6 cellular contexts compared by ENCODE assay signal in genomic region chr1:43413426-43413825, GRCh38. TPM values are rescaled to one million over a fixed set of nuclear protein-coding genes. Genes with fewer than 3 reads are reported as not detected.
A peak's percentile ranks its signal among the peaks of the same experiment; 100 is the strongest.
DNase-seq lines count a peak whose midpoint lies in the region; ATAC-seq and TF ChIP-seq lines count a peak whose summit lies in the region.
"Not testable (repeated sequence)": the region's sequence is repeated elsewhere in the genome, so short reads cannot be mapped to it uniquely, and the experiment has no call there.
"Had no signal": no experiment of that assay in that cellular context is flagged by ENCODE, and none has a peak within 500 bp of the region (broad histone marks: within the 10 kb centered on the region; RNA-seq: fewer than 3 reads in every experiment).

No MANE protein-coding gene starts in this region.

- not testable (repeated sequence) for H3K27me3 ChIP-seq in mesenchymal stem cell (ENCODE audit: control insufficient read depth in 1 of 2, insufficient read depth in 1 of 2, low read length in 2 of 2)

- not testable (repeated sequence) for H2AFZ ChIP-seq in mesenchymal stem cell (ENCODE audit: low read depth, low read length)

- H3K27me3 Mint-ChIP-seq in WTC11 (ENCODE audit: low read depth); activated T-helper 17 cell treated with anti-CD3 and anti-CD28 coated beads, Interleukin-2, amount 50 U/mL, for 72 hours: not testable (repeated sequence)

- H3K4me3 Mint-ChIP-seq in WTC11; activated T-helper 17 cell treated with anti-CD3 and anti-CD28 coated beads, Interleukin-2, amount 50 U/mL, for 72 hours: not testable (repeated sequence)

- ATAC-seq in SK-N-SH treated with all-trans-retinoic acid at 6 μM for 48 hours; WTC11; activated T-helper 17 cell treated with anti-CD3 and anti-CD28 coated beads, Interleukin-2, amount 50 U/mL, for 72 hours (replicated peaks): not testable (repeated sequence)

- DNase-seq in WTC11 (ENCODE audit: low spot score); mesenchymal stem cell: not testable (repeated sequence)

- not testable (repeated sequence) for H3K14ac ChIP-seq in mesenchymal stem cell (ENCODE audit: low read length in 2 of 2)

- not testable (repeated sequence) for H3K4me2 ChIP-seq in mesenchymal stem cell (ENCODE audit: low read length, poor library complexity, severe bottlenecking)

- H3K27ac Mint-ChIP-seq in WTC11, result not testable (repeated sequence)
- peak overlapping the region; percentile 10 for H3K27ac Mint-ChIP-seq in activated T-helper 17 cell treated with anti-CD3 and anti-CD28 coated beads, Interleukin-2, amount 50 U/mL, for 72 hours

- not testable (repeated sequence) for H3K79me1 ChIP-seq in mesenchymal stem cell (replicated peaks; ENCODE audit: low read length, poor library complexity, severe bottlenecking)

- H3K9me3 Mint-ChIP-seq in WTC11; activated T-helper 17 cell treated with anti-CD3 and anti-CD28 coated beads, Interleukin-2, amount 50 U/mL, for 72 hours: not testable (repeated sequence)

- CTCF ChIA-PET in HEK293 (lab: Yijun Ruan, JAX), result interaction anchor here (0.5 to 6.5 kb wide), 4 partner anchors 175 to 491 kb away, joined by 3 to 110 read pairs (median 12); no protein-coding TSS in a partner anchor
- CTCF ChIA-PET in WTC11 (lab: Charles Lee), result interaction anchor here (1.1 to 3.1 kb wide), 7 partner anchors 84 to 500 kb away, joined by 3 to 100 read pairs (median 10); partner anchors contain the start of gene C1orf210

- H3K4me1 Mint-ChIP-seq in WTC11; activated T-helper 17 cell treated with anti-CD3 and anti-CD28 coated beads, Interleukin-2, amount 50 U/mL, for 72 hours: not testable (repeated sequence)

- H3K9me3 ChIP-seq in HEK293 (ENCODE audit: control insufficient read depth, insufficient read depth, low read depth, low read length); mesenchymal stem cell (ENCODE audit: control insufficient read depth, low read length): not testable (repeated sequence)

- not testable (repeated sequence) for H3K4me1 ChIP-seq in HEK293 (ENCODE audit: control insufficient read depth, insufficient read depth, low read length); mesenchymal stem cell (ENCODE audit: control insufficient read depth, insufficient read depth, low read depth, low read length)

- WGBS in mesenchymal stem cell, result 100% methylated on average over 1 of the region's 1 CpG

- H2BK120ac ChIP-seq in mesenchymal stem cell (ENCODE audit: low read depth, low read length), result not testable (repeated sequence)

- not testable (repeated sequence) for H3K27ac ChIP-seq in HEK293 (ENCODE audit: extremely low read depth, low read depth, low read length); mesenchymal stem cell (ENCODE audit: low read length, poor library complexity, severe bottlenecking)

- POLR2A ChIA-PET in HEK293 (lab: Yijun Ruan, JAX), result interaction anchor here (1.9 kb wide), 1 partner anchor 55 kb away, joined by 15 read pairs; the partner anchor contains the start of gene CDC20
- POLR2A ChIA-PET in WTC11 (lab: Charles Lee), result interaction anchor here (1.6 kb wide), 1 partner anchor 55 kb away, joined by 7 read pairs; the partner anchor contains the start of gene CDC20

- H2BK12ac ChIP-seq in mesenchymal stem cell (ENCODE audit: low read length in 2 of 2), result not testable (repeated sequence)

- not testable (repeated sequence) for H3K4me3 ChIP-seq in HEK293 (ENCODE audit: low read depth, low read length); mesenchymal stem cell (ENCODE audit: insufficient read depth in 1 of 2, low read depth in 1 of 2, low read length in 2 of 2)

- not testable (repeated sequence) for H2BK5ac ChIP-seq in mesenchymal stem cell (ENCODE audit: low read depth, low read length, poor library complexity, severe bottlenecking)

- H4K8ac ChIP-seq in mesenchymal stem cell (ENCODE audit: low read length), result not testable (repeated sequence)

- not testable (repeated sequence) for H3K23ac ChIP-seq in mesenchymal stem cell (ENCODE audit: low read length in 2 of 2)

- not testable (repeated sequence) for H3K18ac ChIP-seq in mesenchymal stem cell (ENCODE audit: low read depth in 1 of 2, low read length in 2 of 2)

- H4K91ac ChIP-seq in mesenchymal stem cell (ENCODE audit: low read length), result not testable (repeated sequence)

- H3K9ac ChIP-seq in mesenchymal stem cell (ENCODE audit: low read length), result peak overlapping the region; percentile 1

- TF ChIP-seq CTCF in HEK293 (tag by site-specific recombination; IDR thresholded peaks at IDR 0.05); WTC11 (IDR thresholded peaks at IDR 0.05): not testable (repeated sequence)

- not testable (repeated sequence) for H2BK15ac ChIP-seq in mesenchymal stem cell (ENCODE audit: low read depth, poor library complexity, severe bottlenecking)

- not testable (repeated sequence) for H3K4ac ChIP-seq in mesenchymal stem cell (ENCODE audit: low read depth in 1 of 2, low read length in 2 of 2)

- H3K36me3 ChIP-seq in HEK293 (ENCODE audit: control insufficient read depth in 2 of 2, insufficient read depth in 1 of 2, low read length in 2 of 2) (peaks cover 6 to 59% of the 10 kb centered on the region in 2 experiments), mesenchymal stem cell (ENCODE audit: control insufficient read depth in 1 of 2, insufficient read depth in 2 of 2, low read depth in 1 of 2, low read length in 2 of 2) (peaks cover 38 to 71% of the 10 kb centered on the region in 2 experiments)

- H3K36me3 Mint-ChIP-seq in WTC11, result peaks cover 10% of the 10 kb centered on the region
- peaks cover 32% of the 10 kb centered on the region for H3K36me3 Mint-ChIP-seq in activated T-helper 17 cell treated with anti-CD3 and anti-CD28 coated beads, Interleukin-2, amount 50 U/mL, for 72 hours (ENCODE audit: low read depth)

- not testable (repeated sequence) for H2AK5ac ChIP-seq in mesenchymal stem cell (ENCODE audit: low read length, severe bottlenecking)

TF ChIP-seq in HEK293, 187 proteins besides CTCF, POLR2A, EP300 and RAD21:
- TF ChIP-seq ZNF580 (tag by site-specific recombination; IDR thresholded peaks at IDR 0.05) (0 out of 2 replicates have a peak, but pooled peaks have one; percentile 37), ZNF146 (tag by site-specific recombination; IDR thresholded peaks at IDR 0.05) (peak; percentile 91)

TF ChIP-seq in SK-N-SH treated with all-trans-retinoic acid at 6 μM for 48 hours, 23 proteins besides CTCF, POLR2A, EP300 and RAD21:
- TF ChIP-seq ZNF8 (CRISPR knock-in tag; IDR thresholded peaks at IDR 0.05), result peak; percentile 92
TF ChIP-seq in SK-N-SH treated with all-trans-retinoic acid at 6 μM for 48 hours: peak in this region for 1; not testable (repeated sequence) for 22.

TF ChIP-seq in WTC11, 78 proteins besides CTCF, POLR2A, EP300 and RAD21:
- 0 out of 2 replicates have a peak, but pooled peaks have one; percentile 32 for TF ChIP-seq GTF2I (CRISPR knock-in tag; conservative IDR thresholded peaks at IDR 0.05)

RNA-seq across cellular contexts. Expression of gene SZT2, which starts 23.7 kb away (rescaled TPM):
- total RNA-seq in WTC11 (2021), result 20.2 to 28.4 TPM (median 21.5 TPM) in 3 replicates
- 10 to 100 TPM; 53.4 to 59.3 TPM for total RNA-seq in activated T-helper 17 cell treated with anti-CD3 and anti-CD28 coated beads, Interleukin-2, amount 50 U/mL, for 72 hours
- polyA plus RNA-seq in mesenchymal stem cell (2013, experiment 1 of 2), result 7.6 TPM
- 6.2 TPM for polyA plus RNA-seq in mesenchymal stem cell (2013, experiment 2 of 2)

RNA-seq across cellular contexts. Expression of gene MED8, which starts 23.8 kb away (rescaled TPM):
- 17.7 to 19.5 TPM (median 18.0 TPM) in 3 replicates for total RNA-seq in WTC11 (2021)
- 10 to 100 TPM; 34.1 to 39.4 TPM for total RNA-seq in activated T-helper 17 cell treated with anti-CD3 and anti-CD28 coated beads, Interleukin-2, amount 50 U/mL, for 72 hours
- 57.8 TPM for polyA plus RNA-seq in mesenchymal stem cell (2013, experiment 1 of 2)
- 59.6 TPM for polyA plus RNA-seq in mesenchymal stem cell (2013, experiment 2 of 2)

RNA-seq across cellular contexts. Expression of gene HYI, which starts 40.3 kb away (rescaled TPM):
- 23.2 to 24.5 TPM (median 24.2 TPM) in 3 replicates for total RNA-seq in WTC11 (2021)
- 10 to 100 TPM in 1 of 2 donors, 1 to 10 TPM in 1; 5.7 to 25.8 TPM for total RNA-seq in activated T-helper 17 cell treated with anti-CD3 and anti-CD28 coated beads, Interleukin-2, amount 50 U/mL, for 72 hours
- polyA plus RNA-seq in mesenchymal stem cell (2013, experiment 1 of 2), result 20.4 TPM
- polyA plus RNA-seq in mesenchymal stem cell (2013, experiment 2 of 2), result 19.0 TPM
- total RNA-seq: A172 had no signal

RNA-seq across cellular contexts. Expression of gene ELOVL1, which starts 45.6 kb away (rescaled TPM):
- 22.6 to 26.6 TPM (median 24.1 TPM) in 3 replicates for total RNA-seq in WTC11 (2021)
- 10 to 100 TPM; 53.4 to 73.7 TPM for total RNA-seq in activated T-helper 17 cell treated with anti-CD3 and anti-CD28 coated beads, Interleukin-2, amount 50 U/mL, for 72 hours
- 132 TPM for polyA plus RNA-seq in mesenchymal stem cell (2013, experiment 1 of 2)
- polyA plus RNA-seq in mesenchymal stem cell (2013, experiment 2 of 2), result 131 TPM

RNA-seq across cellular contexts. Expression of gene CDC20, which starts 54.6 kb away (rescaled TPM):
- 246 to 280 TPM (median 265 TPM) in 3 replicates for total RNA-seq in WTC11 (2021)
- 100 to 1,000 TPM; 127 to 199 TPM for total RNA-seq in activated T-helper 17 cell treated with anti-CD3 and anti-CD28 coated beads, Interleukin-2, amount 50 U/mL, for 72 hours
- 10.3 TPM for polyA plus RNA-seq in mesenchymal stem cell (2013, experiment 1 of 2)
- 9.8 TPM for polyA plus RNA-seq in mesenchymal stem cell (2013, experiment 2 of 2)
